8 cellular contexts compared by ENCODE assay signal in the genomic region with DNA sequence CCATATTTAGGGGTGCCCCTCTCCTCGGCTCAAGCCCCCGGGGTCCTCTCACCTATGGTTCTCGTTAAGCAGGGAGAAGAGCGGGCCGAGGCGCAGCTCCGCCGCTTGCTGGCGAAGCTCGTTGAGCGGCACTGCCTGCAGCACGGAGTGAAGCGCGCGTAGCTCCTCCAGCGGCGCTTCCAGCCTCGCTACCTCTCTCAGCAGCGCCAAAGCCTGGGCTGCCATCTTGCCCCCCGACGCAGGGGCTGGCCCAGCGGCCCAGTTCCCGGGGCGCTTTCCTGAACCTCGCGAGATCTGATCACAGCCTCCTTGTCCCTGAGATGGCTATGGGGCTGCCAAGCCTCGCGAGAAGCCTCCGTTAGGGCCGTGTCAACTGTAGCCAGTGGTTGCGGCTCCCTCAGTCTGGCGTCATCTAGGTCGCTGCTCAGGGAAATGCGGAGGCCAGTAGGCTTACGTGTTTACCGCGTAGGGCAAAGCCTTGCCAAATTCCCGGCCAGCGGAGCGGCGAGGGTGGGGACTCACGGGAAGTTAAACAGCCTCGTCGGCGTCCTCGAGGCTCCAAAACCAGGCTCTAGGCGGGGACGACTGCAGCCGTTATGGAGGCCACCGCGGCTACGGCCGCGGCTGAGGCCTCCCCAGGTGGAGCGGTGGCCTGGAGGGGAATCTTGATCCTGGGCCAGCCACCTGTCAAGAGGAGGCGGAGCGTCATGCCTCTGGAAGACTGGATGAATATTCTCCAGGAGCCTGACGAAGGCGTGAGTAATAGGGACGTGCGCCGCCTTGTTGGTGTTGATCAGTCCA. TPM values are rescaled to one million over a fixed set of nuclear protein-coding genes. Genes with fewer than 3 reads are reported as not detected.
A peak's percentile ranks its signal among the peaks of the same experiment; 100 is the strongest.
DNase-seq lines count a peak whose midpoint lies in the region; ATAC-seq and TF ChIP-seq lines count a peak whose summit lies in the region.

A gene (minus strand): TSS at position 238 of the 801 bp plus-strand sequence. CDS start 13 bp downstream, at position 225.

- H3K4me2 ChIP-seq in osteoblast (ENCODE audit: insufficient read depth, low read length) = peak within 1 kb of the TSS; percentile 98

- H3K79me2 ChIP-seq in osteoblast (ENCODE audit: insufficient read depth, low read length) = peaks cover 44% of the 10 kb centered on the region

- peaks cover 19% of the 10 kb centered on the region for H3K4me1 ChIP-seq in osteoblast (ENCODE audit: insufficient read depth, low read length)
- peaks cover 9% of the 10 kb centered on the region for H3K4me1 ChIP-seq in testis

- H3K4me3 ChIP-seq in HFF-Myc (replicated peaks; ENCODE audit: low read depth, low read length) (peak within 1 kb of the TSS; percentile 80), osteoblast (ENCODE audit: insufficient read depth, low read length) (peak within 1 kb of the TSS; percentile 98), testis (peak within 1 kb of the TSS; percentile 80 to 85)

- TF ChIP-seq POLR2A in testis (IDR thresholded peaks at IDR 0.05) = peak; percentile 7

- peaks cover 79% of the 10 kb centered on the region for H3K4me1 Mint-ChIP-seq in activated naive CD8-positive, alpha-beta T cell (ENCODE audit: low read depth)

- no peak for TF ChIP-seq CTCF in HFF-Myc (IDR thresholded peaks at IDR 0.05; ENCODE audit: low read depth, low read length, missing control alignments)
- no peak for TF ChIP-seq CTCF in osteoblast (IDR thresholded peaks at IDR 0.05; ENCODE audit: extremely low read depth, low read depth, low read length)
- peak in 1 of 3 experiments; percentile 5 for TF ChIP-seq CTCF in testis (IDR thresholded peaks at IDR 0.05)

- ATAC-seq in SK-N-SH treated with all-trans-retinoic acid at 6 μM for 48 hours = peak; percentile 99

- peaks cover 5% of the 10 kb centered on the region for H4K20me1 ChIP-seq in osteoblast (ENCODE audit: insufficient read depth, low read length)

- H2AFZ ChIP-seq in osteoblast (ENCODE audit: low read length) = peak within 1 kb of the TSS; percentile 100

- H3K36me3 Mint-ChIP-seq in activated naive CD8-positive, alpha-beta T cell = peaks cover 24% of the 10 kb centered on the region

- peak within 1 kb of the TSS; percentile 99 for H3K27ac Mint-ChIP-seq in activated naive CD8-positive, alpha-beta T cell

- 1 to 5% methylated on average over 29 to 62 of the region's 62 CpGs for WGBS in testis, 2 donors

- no peaks in the 10 kb centered on the region for H3K9me3 Mint-ChIP-seq in activated naive CD8-positive, alpha-beta T cell (ENCODE audit: low read depth)

- H3K36me3 ChIP-seq in osteoblast (ENCODE audit: insufficient read depth, low read length) (no peaks in the 10 kb centered on the region), testis (ENCODE audit: low read depth, missing control alignments) (no peaks in the 10 kb centered on the region)

- H3K27me3 ChIP-seq in osteoblast (ENCODE audit: insufficient read depth, low read length) = no peaks in the 10 kb centered on the region
- H3K27me3 ChIP-seq in testis = no peaks in the 10 kb centered on the region

- peak within 1 kb of the TSS; percentile 95 for H3K4me3 Mint-ChIP-seq in activated naive CD8-positive, alpha-beta T cell

- no peaks in the 10 kb centered on the region for H3K9me3 ChIP-seq in osteoblast (ENCODE audit: low read depth, low read length)
- no peaks in the 10 kb centered on the region for H3K9me3 ChIP-seq in testis

- intact Hi-C loops in testis (cut with DNase I; ENCODE audit: low total_unique reads) = no loop called here

- DNase-seq in GF-D8 (lab: John Stamatoyannopoulos, UW) (peak; percentile 94), HFF-Myc (ENCODE audit: extremely low read depth, low read depth) (peak; percentile 98), NAMALWA (ENCODE audit: low spot score) (peak; percentile 99), glomerular visceral epithelial cell (ENCODE audit: extremely low spot score) (peak; percentile 98), osteoblast (ENCODE audit: insufficient read length, low spot score, missing footprints) (peak; percentile 99), testis (peak; percentile 99)

- H3K27ac ChIP-seq in osteoblast (ENCODE audit: low read depth, low read length) (peak within 1 kb of the TSS; percentile 94), testis (peak within 1 kb of the TSS; percentile 88 to 95)

- no peaks in the 10 kb centered on the region for H3K27me3 Mint-ChIP-seq in activated naive CD8-positive, alpha-beta T cell

TF ChIP-seq in SK-N-SH treated with all-trans-retinoic acid at 6 μM for 48 hours, 23 proteins besides CTCF, POLR2A, EP300 and RAD21:
- TF ChIP-seq CSDC2 (CRISPR knock-in tag; IDR thresholded peaks at IDR 0.05) (no peak), ZFP30 (CRISPR knock-in tag; IDR thresholded peaks at IDR 0.05) (no peak), BACH2 (CRISPR knock-in tag; IDR thresholded peaks at IDR 0.05; ENCODE audit: borderline replicate concordance) (no peak), TOX (CRISPR knock-in tag; IDR thresholded peaks at IDR 0.05; ENCODE audit: borderline replicate concordance) (no peak)
- TF ChIP-seq, protein P1, sequence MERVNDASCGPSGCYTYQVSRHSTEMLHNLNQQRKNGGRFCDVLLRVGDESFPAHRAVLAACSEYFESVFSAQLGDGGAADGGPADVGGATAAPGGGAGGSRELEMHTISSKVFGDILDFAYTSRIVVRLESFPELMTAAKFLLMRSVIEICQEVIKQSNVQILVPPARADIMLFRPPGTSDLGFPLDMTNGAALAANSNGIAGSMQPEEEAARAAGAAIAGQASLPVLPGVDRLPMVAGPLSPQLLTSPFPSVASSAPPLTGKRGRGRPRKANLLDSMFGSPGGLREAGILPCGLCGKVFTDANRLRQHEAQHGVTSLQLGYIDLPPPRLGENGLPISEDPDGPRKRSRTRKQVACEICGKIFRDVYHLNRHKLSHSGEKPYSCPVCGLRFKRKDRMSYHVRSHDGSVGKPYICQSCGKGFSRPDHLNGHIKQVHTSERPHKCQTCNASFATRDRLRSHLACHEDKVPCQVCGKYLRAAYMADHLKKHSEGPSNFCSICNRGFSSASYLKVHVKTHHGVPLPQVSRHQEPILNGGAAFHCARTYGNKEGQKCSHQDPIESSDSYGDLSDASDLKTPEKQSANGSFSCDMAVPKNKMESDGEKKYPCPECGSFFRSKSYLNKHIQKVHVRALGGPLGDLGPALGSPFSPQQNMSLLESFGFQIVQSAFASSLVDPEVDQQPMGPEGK (CRISPR knock-in tag; IDR thresholded peaks at IDR 0.05; ENCODE audit: borderline replicate concordance) = 0 out of 2 replicates have a peak, but pooled peaks have one; percentile 31
- TF ChIP-seq, protein P2, sequence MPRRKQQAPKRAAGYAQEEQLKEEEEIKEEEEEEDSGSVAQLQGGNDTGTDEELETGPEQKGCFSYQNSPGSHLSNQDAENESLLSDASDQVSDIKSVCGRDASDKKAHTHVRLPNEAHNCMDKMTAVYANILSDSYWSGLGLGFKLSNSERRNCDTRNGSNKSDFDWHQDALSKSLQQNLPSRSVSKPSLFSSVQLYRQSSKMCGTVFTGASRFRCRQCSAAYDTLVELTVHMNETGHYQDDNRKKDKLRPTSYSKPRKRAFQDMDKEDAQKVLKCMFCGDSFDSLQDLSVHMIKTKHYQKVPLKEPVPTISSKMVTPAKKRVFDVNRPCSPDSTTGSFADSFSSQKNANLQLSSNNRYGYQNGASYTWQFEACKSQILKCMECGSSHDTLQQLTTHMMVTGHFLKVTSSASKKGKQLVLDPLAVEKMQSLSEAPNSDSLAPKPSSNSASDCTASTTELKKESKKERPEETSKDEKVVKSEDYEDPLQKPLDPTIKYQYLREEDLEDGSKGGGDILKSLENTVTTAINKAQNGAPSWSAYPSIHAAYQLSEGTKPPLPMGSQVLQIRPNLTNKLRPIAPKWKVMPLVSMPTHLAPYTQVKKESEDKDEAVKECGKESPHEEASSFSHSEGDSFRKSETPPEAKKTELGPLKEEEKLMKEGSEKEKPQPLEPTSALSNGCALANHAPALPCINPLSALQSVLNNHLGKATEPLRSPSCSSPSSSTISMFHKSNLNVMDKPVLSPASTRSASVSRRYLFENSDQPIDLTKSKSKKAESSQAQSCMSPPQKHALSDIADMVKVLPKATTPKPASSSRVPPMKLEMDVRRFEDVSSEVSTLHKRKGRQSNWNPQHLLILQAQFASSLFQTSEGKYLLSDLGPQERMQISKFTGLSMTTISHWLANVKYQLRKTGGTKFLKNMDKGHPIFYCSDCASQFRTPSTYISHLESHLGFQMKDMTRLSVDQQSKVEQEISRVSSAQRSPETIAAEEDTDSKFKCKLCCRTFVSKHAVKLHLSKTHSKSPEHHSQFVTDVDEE (CRISPR knock-in tag; IDR thresholded peaks at IDR 0.05) = no peak
- TF ChIP-seq, protein P3, sequence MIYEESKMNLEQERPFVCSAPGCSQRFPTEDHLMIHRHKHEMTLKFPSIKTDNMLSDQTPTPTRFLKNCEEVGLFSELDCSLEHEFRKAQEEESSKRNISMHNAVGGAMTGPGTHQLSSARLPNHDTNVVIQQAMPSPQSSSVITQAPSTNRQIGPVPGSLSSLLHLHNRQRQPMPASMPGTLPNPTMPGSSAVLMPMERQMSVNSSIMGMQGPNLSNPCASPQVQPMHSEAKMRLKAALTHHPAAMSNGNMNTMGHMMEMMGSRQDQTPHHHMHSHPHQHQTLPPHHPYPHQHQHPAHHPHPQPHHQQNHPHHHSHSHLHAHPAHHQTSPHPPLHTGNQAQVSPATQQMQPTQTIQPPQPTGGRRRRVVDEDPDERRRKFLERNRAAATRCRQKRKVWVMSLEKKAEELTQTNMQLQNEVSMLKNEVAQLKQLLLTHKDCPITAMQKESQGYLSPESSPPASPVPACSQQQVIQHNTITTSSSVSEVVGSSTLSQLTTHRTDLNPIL (CRISPR knock-in tag; IDR thresholded peaks at IDR 0.05; ENCODE audit: low read depth) = no peak
TF ChIP-seq in SK-N-SH treated with all-trans-retinoic acid at 6 μM for 48 hours: peak in this region for 1.

RNA-seq across cellular contexts. Expression of the gene that starts here (rescaled TPM):
- total RNA-seq in osteoblast (32.6 and 34.2 TPM in 2 replicates), testis (10 to 100 TPM; 39.0 to 45.0 TPM)
- polyA plus RNA-seq in testis (ENCODE audit: insufficient read depth, low read depth, low replicate concordance) = 26.4 TPM

Comparison
In these comparisons a context has a peak if more than half of its experiments do, and no peak if none do; other contexts are left out.
1. Peak in every context shown above with its lines: DNase-seq, ATAC-seq, H3K4me3 ChIP-seq and H3K27ac ChIP-seq.